Comparison of ENCODE assay signal across 11 cellular contexts in the genomic region with DNA sequence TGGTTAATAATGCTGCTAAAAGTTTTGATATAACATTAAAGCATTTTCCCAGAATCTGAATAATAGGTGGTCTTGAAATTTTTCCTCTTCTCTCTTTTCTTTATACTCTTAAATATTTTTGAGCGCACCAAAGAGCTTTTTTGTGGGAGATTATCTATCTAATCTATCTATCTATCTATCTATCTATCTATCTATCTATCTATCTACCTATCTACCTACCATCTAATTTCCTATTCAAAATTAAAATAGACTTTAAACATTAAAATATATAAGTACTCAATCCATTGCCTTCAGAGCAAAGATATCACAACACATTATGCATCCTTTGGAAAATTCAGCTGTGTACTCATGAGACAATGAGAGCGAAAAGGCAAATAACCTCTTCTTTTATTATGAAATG. TPM values are rescaled to one million over a fixed set of nuclear protein-coding genes. Genes with fewer than 3 reads are reported as not detected.
"Had no signal": no experiment of that assay in that cellular context is flagged by ENCODE, and none has a peak within 500 bp of the region (broad histone marks: within the 10 kb centered on the region; RNA-seq: fewer than 3 reads in every experiment).

No MANE protein-coding gene starts in this region.

- FAIRE-seq: H1, H54 had no signal

- H3K4me3 ChIP-seq: GM23248, GM23338, HAP-1 had no signal

- H3K9ac ChIP-seq: GM23248 had no signal

- H3K27ac ChIP-seq: GM23248 had no signal

- H3K4me2 ChIP-seq: GM23338 had no signal

- H2AFZ ChIP-seq: GM23248, GM23338 had no signal

- ATAC-seq: GM23338, HCT116 had no signal

- H3K36me3 ChIP-seq: HAP-1 had no signal

- H3K9me3 ChIP-seq: HAP-1 had no signal

- DNase-seq: GM23248, GOT3, H7, H9, HCEC 1CT, HFFc6 had no signal

RNA-seq across cellular contexts. Expression of a gene that starts 55.8 kb away (rescaled TPM):
- total RNA-seq: GM23248 had no signal
